25 cellular contexts compared by ENCODE assay signal in genomic region chr5:76413746-76414145, GRCh38. TPM values are rescaled to one million over a fixed set of nuclear protein-coding genes. Genes with fewer than 3 reads are reported as not detected.
A peak's percentile ranks its signal among the peaks of the same experiment; 100 is the strongest.
DNase-seq lines count a peak whose midpoint lies in the region; ATAC-seq, FAIRE-seq and TF ChIP-seq lines count a peak whose summit lies in the region.
"Had no signal": no experiment of that assay in that cellular context is flagged by ENCODE, and none has a peak within 500 bp of the region (broad histone marks: within the 10 kb centered on the region; RNA-seq: fewer than 3 reads in every experiment).

No MANE protein-coding gene starts in this region.

- intact Hi-C loops in activated CD4-positive, alpha-beta T cell treated with anti-CD3 and anti-CD28 coated beads, Interleukin-2, amount 10 ng/mL, durations not matched to agents 24 days and 14 days (cut with micrococcal nuclease), result no loop called here
- intact Hi-C loops in K562 (cut with micrococcal nuclease), result no loop called here
- intact Hi-C loops in thyroid gland (cut with DNase I), result no loop called here

- TF ChIP-seq POLR2A in NB4 (IDR thresholded peaks at IDR 0.05; ENCODE audit: extremely low read depth, insufficient read length) (no peak), K562 (conservative IDR thresholded peaks at IDR 0.05) (no peak), thyroid gland (IDR thresholded peaks at IDR 0.05) (no peak)

- DNase-seq in activated CD4-positive, alpha-beta T cell treated with anti-CD3 and anti-CD28 coated beads, Interleukin-2, amount 10 ng/mL, durations not matched to agents 24 days and 14 days, result peak; percentile 26
- no peak for DNase-seq in activated CD4-positive, alpha-beta T cell treated with anti-CD3 and anti-CD28 coated beads, Interleukin-2, amount 10 ng/mL, durations not matched to agents 7 days and 5 days
- DNase-seq in NB4 (ENCODE audit: low read depth) (peak; percentile 92), K562 (ENCODE audit: extremely low read depth in 1 of 4, low spot score in 3 of 4) (no peak), thyroid gland (peak; percentile 60 to 62), mucosa of gallbladder (ENCODE audit: low spot score) (no peak), NCI-H187 treated with DMSO at 0.1 percent for 48 hours (lab: John Stamatoyannopoulos, UW) (no peak), coronary artery (ENCODE audit: low spot score) (no peak)
- DNase-seq: activated CD4-positive, alpha-beta T cell treated with anti-CD3 and anti-CD28 coated beads for 36 hours; activated gamma-delta T cell treated with Interleukin-2 at 50 U/mL for 16 hours; hippocampal formation; naive thymus-derived CD8-positive, alpha-beta T cell; NCI-H1092 treated with DMSO at 0.1 percent for 48 hours; PC-3; psoas muscle; SIG-M5; stimulated activated CD4-positive, alpha-beta T cell treated with anti-CD3 and anti-CD28 coated beads, Interleukin-4, amount 100 ng/mL, for 4 hours; T-helper 2 cell had no signal

- H3K4me1 Mint-ChIP-seq in activated CD4-positive, alpha-beta T cell treated with anti-CD3 and anti-CD28 coated beads, Interleukin-2, amount 10 ng/mL, durations not matched to agents 24 days and 14 days, result peaks cover 25% of the 10 kb centered on the region
- H3K4me1 Mint-ChIP-seq in activated CD4-positive, alpha-beta T cell treated with anti-CD3 and anti-CD28 coated beads, Interleukin-2, amount 10 ng/mL, durations not matched to agents 7 days and 5 days, result peaks cover 45% of the 10 kb centered on the region

- H3K27me3 ChIP-seq in K562 (ENCODE audit: control insufficient read depth in 2 of 2, insufficient read depth in 2 of 2, low read length in 2 of 2), result no peaks in the 10 kb centered on the region
- no peaks in the 10 kb centered on the region for H3K27me3 ChIP-seq in thyroid gland
- H3K27me3 ChIP-seq: suprapubic skin had no signal

- no peak for TF ChIP-seq EP300 in K562 (IDR thresholded peaks at IDR 0.05; ENCODE audit: low read length)

- no peaks in the 10 kb centered on the region for H3K9me1 ChIP-seq in K562 (ENCODE audit: control insufficient read depth, insufficient read depth, low read length)

- 61% methylated on average over 5 of the region's 5 CpGs for WGBS in K562 (ENCODE audit: insufficient coverage, low coverage, missing lambda C conversion rate)
- 26 to 51% methylated on average over 5 of the region's 5 CpGs for WGBS in thyroid gland, 2 donors

- TF ChIP-seq CTCF in NB4 (IDR thresholded peaks at IDR 0.05; ENCODE audit: low read depth, low read length) (no peak), K562 (IDR thresholded peaks at IDR 0.05 in 2 of 3, conservative IDR thresholded peaks at IDR 0.05 in 1 of 3; ENCODE audit: insufficient read depth in 2 of 3, low read depth in 1 of 3, low read length in 3 of 3) (no peak), thyroid gland (IDR thresholded peaks at IDR 0.05) (no peak), coronary artery (IDR thresholded peaks at IDR 0.05) (no peak)

- peak; percentile 50; the same call in 1 of the 3 replicates for ATAC-seq in K562
- ATAC-seq: activated CD4-positive, alpha-beta T cell treated with anti-CD3 and anti-CD28 coated beads for 36 hours; naive thymus-derived CD8-positive, alpha-beta T cell; PC-3; psoas muscle had no signal

- CTCF ChIA-PET in activated CD4-positive, alpha-beta T cell treated with anti-CD3 and anti-CD28 coated beads, Interleukin-2, amount 10 ng/mL, durations not matched to agents 7 days and 5 days (lab: Charles Lee), result interaction anchor here (0.6 to 1.6 kb wide), 4 partner anchors 10 to 143 kb away, joined by 3 read pairs; no protein-coding TSS in a partner anchor
- CTCF ChIA-PET in K562 (lab: Yijun Ruan, JAX; ENCODE audit: low intra/inter-chr PET ratio), result no interaction called here

- BruUV-seq in K562 (replicated peaks; lab: Mats Ljungman, UMichigan), result no TSS peak

- peaks cover 39% of the 10 kb centered on the region for H3K36me3 Mint-ChIP-seq in activated CD4-positive, alpha-beta T cell treated with anti-CD3 and anti-CD28 coated beads, Interleukin-2, amount 10 ng/mL, durations not matched to agents 24 days and 14 days (ENCODE audit: low read depth)
- peaks cover 40% of the 10 kb centered on the region for H3K36me3 Mint-ChIP-seq in activated CD4-positive, alpha-beta T cell treated with anti-CD3 and anti-CD28 coated beads, Interleukin-2, amount 10 ng/mL, durations not matched to agents 7 days and 5 days (ENCODE audit: low read depth)

- H3K4me2 ChIP-seq in K562 (ENCODE audit: insufficient read depth, low read length), result no peak overlapping the region
- H3K4me2 ChIP-seq: smooth muscle cell had no signal

- no peak overlapping the region for H2AFZ ChIP-seq in K562 (ENCODE audit: low read depth, low read length)

- H3K9me3 Mint-ChIP-seq in activated CD4-positive, alpha-beta T cell treated with anti-CD3 and anti-CD28 coated beads, Interleukin-2, amount 10 ng/mL, durations not matched to agents 24 days and 14 days, result no peaks in the 10 kb centered on the region
- no peaks in the 10 kb centered on the region for H3K9me3 Mint-ChIP-seq in activated CD4-positive, alpha-beta T cell treated with anti-CD3 and anti-CD28 coated beads, Interleukin-2, amount 10 ng/mL, durations not matched to agents 7 days and 5 days
- H3K9me3 Mint-ChIP-seq: naive thymus-derived CD8-positive, alpha-beta T cell had no signal

- FAIRE-seq in K562 (lab: Jason Lieb, UNC), result no peak
- FAIRE-seq: astrocyte, endometrium, keratinocyte had no signal

- H3K27ac ChIP-seq in K562 (ENCODE audit: extremely low read depth, low read depth, low read length) (no peak overlapping the region), thyroid gland (peak overlapping the region; percentile 67 to 83 (median 82)), coronary artery (no peak overlapping the region)
- H3K27ac ChIP-seq: 22Rv1, psoas muscle, suprapubic skin had no signal

- no peak overlapping the region for H3K4me3 ChIP-seq in NB4 (ENCODE audit: low read depth, low read length)
- H3K4me3 ChIP-seq in K562, result no peak overlapping the region
- no peak overlapping the region for H3K4me3 ChIP-seq in thyroid gland (replicated peaks in 1 of 3)
- no peak overlapping the region for H3K4me3 ChIP-seq in coronary artery
- H3K4me3 ChIP-seq: psoas muscle, smooth muscle cell, suprapubic skin had no signal

- H4K20me1 ChIP-seq in K562 (replicated peaks; ENCODE audit: control insufficient read depth, insufficient read depth, low read length), result no peaks in the 10 kb centered on the region

- in situ Hi-C loops in K562 (cut with MboI), result no loop called here

- H3K9me3 ChIP-seq in K562 (replicated peaks; ENCODE audit: control insufficient read depth, insufficient read depth, low read depth, low read length) (no peaks in the 10 kb centered on the region), thyroid gland (no peaks in the 10 kb centered on the region)
- H3K9me3 ChIP-seq: psoas muscle, suprapubic skin had no signal

- no peak for TF ChIP-seq RAD21 in K562 (CRISPR knock-in tag; conservative IDR thresholded peaks at IDR 0.05 in 1 of 2, IDR thresholded peaks at IDR 0.05 in 1 of 2)

- H3K36me3 ChIP-seq in K562 (ENCODE audit: control insufficient read depth, insufficient read depth, low read length) (no peaks in the 10 kb centered on the region), thyroid gland (no peaks in the 10 kb centered on the region)
- H3K36me3 ChIP-seq: suprapubic skin had no signal

- H3K9ac ChIP-seq in K562 (ENCODE audit: insufficient read depth in 1 of 2, low read depth in 2 of 2, low read length in 2 of 2), result no peak overlapping the region

- H3K4me1 ChIP-seq in K562 (replicated peaks in 1 of 2; ENCODE audit: control insufficient read depth in 2 of 2, insufficient read depth in 2 of 2, low read length in 2 of 2) (no peaks in the 10 kb centered on the region), thyroid gland (peaks cover 27 to 42% of the 10 kb centered on the region in 2 donors)
- H3K4me1 ChIP-seq: psoas muscle, suprapubic skin had no signal

- no peak overlapping the region for H3K27ac Mint-ChIP-seq in activated CD4-positive, alpha-beta T cell treated with anti-CD3 and anti-CD28 coated beads, Interleukin-2, amount 10 ng/mL, durations not matched to agents 24 days and 14 days
- no peak overlapping the region for H3K27ac Mint-ChIP-seq in activated CD4-positive, alpha-beta T cell treated with anti-CD3 and anti-CD28 coated beads, Interleukin-2, amount 10 ng/mL, durations not matched to agents 7 days and 5 days
- H3K27ac Mint-ChIP-seq: activated CD4-positive, alpha-beta T cell treated with anti-CD3 and anti-CD28 coated beads for 36 hours; IgD-negative memory B cell had no signal

- no peak overlapping the region for H3K4me3 Mint-ChIP-seq in activated CD4-positive, alpha-beta T cell treated with anti-CD3 and anti-CD28 coated beads, Interleukin-2, amount 10 ng/mL, durations not matched to agents 24 days and 14 days
- H3K4me3 Mint-ChIP-seq in activated CD4-positive, alpha-beta T cell treated with anti-CD3 and anti-CD28 coated beads, Interleukin-2, amount 10 ng/mL, durations not matched to agents 7 days and 5 days, result no peak overlapping the region
- H3K4me3 Mint-ChIP-seq: activated CD4-positive, alpha-beta T cell treated with anti-CD3 and anti-CD28 coated beads for 36 hours; naive thymus-derived CD8-positive, alpha-beta T cell had no signal

- no peaks in the 10 kb centered on the region for H3K79me2 ChIP-seq in K562 (ENCODE audit: control insufficient read depth, insufficient read depth, low read length)

- H3K27me3 Mint-ChIP-seq in activated CD4-positive, alpha-beta T cell treated with anti-CD3 and anti-CD28 coated beads, Interleukin-2, amount 10 ng/mL, durations not matched to agents 24 days and 14 days, result no peaks in the 10 kb centered on the region
- H3K27me3 Mint-ChIP-seq in activated CD4-positive, alpha-beta T cell treated with anti-CD3 and anti-CD28 coated beads, Interleukin-2, amount 10 ng/mL, durations not matched to agents 7 days and 5 days, result no peaks in the 10 kb centered on the region
- H3K27me3 Mint-ChIP-seq: activated CD4-positive, alpha-beta T cell treated with anti-CD3 and anti-CD28 coated beads for 36 hours; IgD-negative memory B cell; naive thymus-derived CD8-positive, alpha-beta T cell had no signal

- POLR2A ChIA-PET in activated CD4-positive, alpha-beta T cell treated with anti-CD3 and anti-CD28 coated beads, Interleukin-2, amount 10 ng/mL, durations not matched to agents 7 days and 5 days (lab: Charles Lee), result no interaction called here
- POLR2A ChIA-PET in K562 (lab: Yijun Ruan, JAX), result interaction anchor here (0.6 to 1.2 kb wide), 3 partner anchors 9 to 14 kb away, joined by 3 to 4 read pairs (median 3); partner anchors contain the start of gene IQGAP2

RNA-seq across cellular contexts. Expression of gene IQGAP2, which starts 10.7 kb away (rescaled TPM):
- total RNA-seq in activated CD4-positive, alpha-beta T cell treated with anti-CD3 and anti-CD28 coated beads, Interleukin-2, amount 10 ng/mL, durations not matched to agents 24 days and 14 days, result 37.3 and 39.3 TPM in 2 replicates
- total RNA-seq in activated CD4-positive, alpha-beta T cell treated with anti-CD3 and anti-CD28 coated beads, Interleukin-2, amount 10 ng/mL, durations not matched to agents 7 days and 5 days, result 100 to 1,000 TPM in 1 of 2 experiments, 10 to 100 TPM in 1; 90.5 to 117 TPM
- 17.5 and 60.7 TPM in 2 replicates for total RNA-seq in K562 (2011; cell fraction: chromatin; rRNA removed; ENCODE audit: low replicate concordance)
- 8.0 and 11.2 TPM in 2 replicates for total RNA-seq in K562 (2011; cell fraction: nucleolus; rRNA removed)
- 14.3 and 24.7 TPM in 2 replicates for total RNA-seq in K562 (2011; cell fraction: nucleoplasm; rRNA removed)
- 13.6 and 15.6 TPM in 2 replicates for total RNA-seq in K562 (2014; rRNA removed)
- 19.6 and 20.4 TPM in 2 replicates for total RNA-seq in K562 (2014; rRNA removed; fragmentation: Illumina TruSeq; extraction: Trizol)
- total RNA-seq in K562 (2015; rRNA removed; fragmentation: Illumina TruSeq; extraction: Trizol), result 19.4 and 20.6 TPM in 2 replicates
- 15.0 and 17.4 TPM in 2 replicates for total RNA-seq in K562 (2021)
- 16.5 and 20.0 TPM in 2 replicates for polyA plus RNA-seq in K562 (2011; rRNA removed)
- 5.8 and 9.8 TPM in 2 replicates for polyA plus RNA-seq in K562 (2011; cell fraction: cytosol; rRNA removed)
- 10.4 and 16.0 TPM in 2 replicates for polyA plus RNA-seq in K562 (2011; cell fraction: nucleus; rRNA removed)
- 15.0 and 19.7 TPM in 2 replicates for polyA plus RNA-seq in K562 (2012)
- 16.0 and 23.2 TPM in 2 replicates for polyA plus RNA-seq in K562 (2014; fragmentation: Illumina TruSeq; extraction: Trizol)
- 1 to 10 TPM; 8.7 to 8.8 TPM for polyA plus RNA-seq in K562 (2014; fragmentation: Nextera tagmentation; extraction: Ambion mirVana)
- 9.8 and 13.5 TPM in 2 replicates for polyA plus RNA-seq in K562 (2014; rRNA removed)
- polyA minus RNA-seq in K562 (2011; rRNA and poly(A)+ RNA removed), result 34.7 and 48.2 TPM in 2 replicates
- 18.4 and 29.9 TPM in 2 replicates for polyA minus RNA-seq in K562 (2011; cell fraction: cytosol; rRNA and poly(A)+ RNA removed)
- 12.9 and 26.5 TPM in 2 replicates for polyA minus RNA-seq in K562 (2011; cell fraction: nucleus; rRNA and poly(A)+ RNA removed)
- total RNA-seq in thyroid gland, result 10 to 100 TPM; 55.1 to 85.5 (median 64.0) TPM
- 119 TPM for total RNA-seq in mucosa of gallbladder
- total RNA-seq: PC-3 had no signal

Comparison
In these comparisons a context has a peak if more than half of its experiments do, and no peak if none do; other contexts are left out.
1. DNase-seq: peak in activated CD4-positive, alpha-beta T cell treated with anti-CD3 and anti-CD28 coated beads, Interleukin-2, amount 10 ng/mL, durations not matched to agents 24 days and 14 days (single experiment), NB4 (single experiment) and thyroid gland (2 of 2); none in activated CD4-positive, alpha-beta T cell treated with anti-CD3 and anti-CD28 coated beads, Interleukin-2, amount 10 ng/mL, durations not matched to agents 7 days and 5 days (single experiment), K562 (0 of 4), mucosa of gallbladder (single experiment), NCI-H187 treated with DMSO at 0.1 percent for 48 hours (single experiment) and coronary artery (single experiment).
2. H3K27ac ChIP-seq: peak in thyroid gland (3 of 3); none in K562 (single experiment) and coronary artery (0 of 2).